ENCODE assay signal across 23 cellular contexts in the genomic region with DNA sequence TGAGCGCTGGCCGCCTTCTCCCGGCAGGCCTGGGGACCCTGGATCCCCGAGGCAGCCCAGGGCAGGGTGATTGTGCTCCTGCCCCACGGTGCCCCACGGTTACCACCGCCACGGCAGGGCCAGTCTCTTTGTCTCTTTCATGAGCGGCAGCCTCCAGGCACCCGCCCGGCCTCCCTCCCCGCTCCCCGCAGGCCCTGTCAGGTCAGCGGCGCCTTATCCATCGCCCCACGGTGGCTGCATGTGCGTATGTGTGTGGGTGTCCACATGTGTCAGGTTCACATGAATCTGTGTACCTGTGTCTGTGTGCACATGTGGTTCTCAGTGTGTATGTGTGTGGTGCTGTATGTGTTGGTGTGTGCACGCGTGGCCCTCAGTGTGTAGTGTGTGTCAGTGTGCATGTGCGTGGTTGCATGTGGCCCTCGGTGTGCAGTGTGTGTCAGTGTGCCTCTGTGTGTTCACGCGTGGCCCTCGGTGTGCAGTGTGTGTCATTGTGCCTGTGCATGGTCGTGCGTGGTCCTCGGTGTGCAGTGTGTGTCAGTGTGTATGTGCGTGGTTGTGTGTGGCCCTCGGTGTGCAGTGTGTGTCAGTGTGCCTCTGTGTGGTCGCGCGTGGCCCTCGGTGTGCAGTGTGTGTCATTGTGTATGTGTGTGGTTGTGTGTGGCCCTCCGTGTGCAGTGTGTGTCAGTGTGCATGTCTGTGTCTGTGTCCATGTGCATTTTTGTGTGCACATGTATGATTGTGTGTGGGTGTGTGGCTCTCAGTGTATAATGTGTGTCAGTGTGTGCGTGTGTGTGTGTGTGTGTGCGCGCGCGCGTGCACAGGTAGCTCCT.
DNase-seq lines count a peak whose midpoint lies in the region; ATAC-seq, FAIRE-seq and TF ChIP-seq lines count a peak whose summit lies in the region.
"Had no signal": no experiment of that assay in that cellular context is flagged by ENCODE, and none has a peak within 500 bp of the region (broad histone marks: within the 10 kb centered on the region; RNA-seq: fewer than 3 reads in every experiment).

No MANE protein-coding gene starts in this region.

- H3K36me3 ChIP-seq in breast epithelium (no peaks in the 10 kb centered on the region), mammary epithelial cell (ENCODE audit: insufficient read depth, low read length) (no peaks in the 10 kb centered on the region), K562 (ENCODE audit: control insufficient read depth, insufficient read depth, low read length) (no peaks in the 10 kb centered on the region), neuronal stem cell (replicated peaks in 1 of 2; ENCODE audit: control insufficient read depth in 2 of 2, insufficient read depth in 2 of 2, low read length in 2 of 2) (no peaks in the 10 kb centered on the region), uterus (no peaks in the 10 kb centered on the region)
- H3K36me3 ChIP-seq: brain microvascular endothelial cell, gastrocnemius medialis, SJSA1 had no signal

- H3K4me3 ChIP-seq in breast epithelium (no peak overlapping the region), mammary epithelial cell (replicated peaks in 1 of 3; ENCODE audit: insufficient read depth in 1 of 3, low read depth in 2 of 3, low read length in 3 of 3) (no peak overlapping the region), K562 (no peak overlapping the region), neuronal stem cell (ENCODE audit: low read length in 2 of 2) (peak overlapping the region in 1 of 2 donors; percentile 66), uterus (no peak overlapping the region)
- H3K4me3 ChIP-seq: gastrocnemius medialis, hepatocyte, psoas muscle, SJSA1 had no signal

- no TSS peak for BruUV-seq in mammary epithelial cell (replicated peaks; lab: Mats Ljungman, UMichigan)
- BruUV-seq in K562 (replicated peaks; lab: Mats Ljungman, UMichigan), result no TSS peak

- CTCF ChIA-PET in mammary epithelial cell (lab: Charles Lee; ENCODE audit: low non-redundant PET), result no interaction called here
- CTCF ChIA-PET in K562 (lab: Yijun Ruan, JAX; ENCODE audit: low intra/inter-chr PET ratio), result no interaction called here

- no peak for ATAC-seq in K562
- ATAC-seq: gastrocnemius medialis; naive thymus-derived CD4-positive, alpha-beta T cell had no signal

- H3K18ac ChIP-seq in neuronal stem cell (ENCODE audit: low read length), result peak overlapping the region; percentile 81

- no peaks in the 10 kb centered on the region for H3K27me3 ChIP-seq in breast epithelium
- H3K27me3 ChIP-seq in mammary epithelial cell (ENCODE audit: insufficient read depth, low read length), result no peaks in the 10 kb centered on the region
- no peaks in the 10 kb centered on the region for H3K27me3 ChIP-seq in K562 (ENCODE audit: control insufficient read depth in 2 of 2, insufficient read depth in 2 of 2, low read length in 2 of 2)
- peaks cover 0 to 1% (median 0%) of the 10 kb centered on the region in 3 experiments for H3K27me3 ChIP-seq in neuronal stem cell (ENCODE audit: control insufficient read depth in 3 of 3, insufficient read depth in 3 of 3, low read depth in 1 of 3, low read length in 3 of 3)
- no peaks in the 10 kb centered on the region for H3K27me3 ChIP-seq in uterus
- H3K27me3 ChIP-seq: brain microvascular endothelial cell, gastrocnemius medialis, hepatocyte, SJSA1 had no signal

- in situ Hi-C loops in mammary epithelial cell (cut with MboI; ENCODE audit: low sequenced_read_pairs in 2 of 2) (no loop called here), K562 (cut with MboI) (no loop called here)

- dilution Hi-C loops in mammary epithelial cell (cut with HindIII; ENCODE audit: low sequenced_read_pairs), result no loop called here

- H4K91ac ChIP-seq in neuronal stem cell (ENCODE audit: low read depth, low read length, poor library complexity), result peak overlapping the region; percentile 43

- peak overlapping the region; percentile 79 for H2BK15ac ChIP-seq in neuronal stem cell (ENCODE audit: low read length)

- peak overlapping the region; percentile 96 for H2BK12ac ChIP-seq in neuronal stem cell (ENCODE audit: low read length)

- peak overlapping the region; percentile 86 for H2AK5ac ChIP-seq in neuronal stem cell (ENCODE audit: low read depth, low read length)

- WGBS in mammary epithelial cell (ENCODE audit: low coverage, missing lambda C conversion rate), result 89% methylated on average over 25 of the region's 41 CpGs
- 87% methylated on average over 37 of the region's 41 CpGs for WGBS in K562 (ENCODE audit: insufficient coverage, low coverage, missing lambda C conversion rate)
- WGBS in neuronal stem cell (ENCODE audit: extremely low coverage in 2 of 2, insufficient read length in 2 of 2, insufficient replicate concordance in 1 of 2), 2 donors, result no CpG with 5 or more reads among the region's 41 CpGs

- H3K27ac ChIP-seq in breast epithelium, result peak overlapping the region; percentile 79 to 81
- no peak overlapping the region for H3K27ac ChIP-seq in mammary epithelial cell (ENCODE audit: insufficient read depth, low read depth, low read length)
- no peak overlapping the region; the same call in 2 of the 3 replicates for H3K27ac ChIP-seq in K562 (ENCODE audit: extremely low read depth, low read depth, low read length)
- H3K27ac ChIP-seq in neuronal stem cell (replicated peaks; ENCODE audit: low read length), result no peak overlapping the region
- no peak overlapping the region for H3K27ac ChIP-seq in uterus
- H3K27ac ChIP-seq: brain microvascular endothelial cell, hepatocyte had no signal

- peak overlapping the region; percentile 56 for H4K8ac ChIP-seq in neuronal stem cell (ENCODE audit: low read depth, low read length)

- TF ChIP-seq CTCF in breast epithelium (IDR thresholded peaks at IDR 0.05) (no peak), mammary epithelial cell (conservative IDR thresholded peaks at IDR 0.05 in 1 of 2, IDR thresholded peaks at IDR 0.05 in 1 of 2; ENCODE audit: extremely low read depth in 1 of 2, insufficient read depth in 1 of 2, low read depth in 1 of 2, low read length in 2 of 2) (no peak), K562 (IDR thresholded peaks at IDR 0.05 in 2 of 3, conservative IDR thresholded peaks at IDR 0.05 in 1 of 3; ENCODE audit: insufficient read depth in 2 of 3, low read depth in 1 of 3, low read length in 3 of 3) (no peak), uterus (IDR thresholded peaks at IDR 0.05) (no peak)

- no peak overlapping the region for H3K9ac ChIP-seq in mammary epithelial cell (ENCODE audit: insufficient read depth, low read length)
- peak overlapping the region in 1 of 2 experiments; percentile 86; a peak in 2 of 4 replicates for H3K9ac ChIP-seq in K562 (ENCODE audit: insufficient read depth in 1 of 2, low read depth in 2 of 2, low read length in 2 of 2)
- H3K9ac ChIP-seq in neuronal stem cell (ENCODE audit: low read depth, low read length, poor library complexity), result peak overlapping the region; percentile 83

- H3K4ac ChIP-seq in neuronal stem cell (ENCODE audit: low read length), result peak overlapping the region; percentile 99

- no peak overlapping the region for H3K4me2 ChIP-seq in mammary epithelial cell (ENCODE audit: insufficient read depth, low read depth, low read length)
- H3K4me2 ChIP-seq in K562 (ENCODE audit: insufficient read depth, low read length), result no peak overlapping the region
- H3K4me2 ChIP-seq in neuronal stem cell (ENCODE audit: insufficient read depth, low read length, poor library complexity, severe bottlenecking), result no peak overlapping the region
- H3K4me2 ChIP-seq: hepatocyte had no signal

- H3K9me3 ChIP-seq in breast epithelium, result no peaks in the 10 kb centered on the region
- no peaks in the 10 kb centered on the region for H3K9me3 ChIP-seq in mammary epithelial cell (replicated peaks; ENCODE audit: insufficient read depth, low read length)
- no peaks in the 10 kb centered on the region for H3K9me3 ChIP-seq in K562 (replicated peaks; ENCODE audit: control insufficient read depth, insufficient read depth, low read depth, low read length)
- H3K9me3 ChIP-seq in neuronal stem cell (replicated peaks in 1 of 2; ENCODE audit: control insufficient read depth in 2 of 2, insufficient read depth in 1 of 2, low read depth in 1 of 2, low read length in 2 of 2), result peaks cover 0 to 2% of the 10 kb centered on the region in 2 donors
- no peaks in the 10 kb centered on the region for H3K9me3 ChIP-seq in uterus
- H3K9me3 ChIP-seq: gastrocnemius medialis, psoas muscle, SJSA1 had no signal

- DNase-seq in breast epithelium (ENCODE audit: low spot score in 2 of 2) (no peak), mammary epithelial cell (no peak), K562 (ENCODE audit: extremely low read depth in 1 of 4, low spot score in 3 of 4) (no peak), neuronal stem cell (ENCODE audit: low spot score) (no peak), urothelium cell line (ENCODE audit: low spot score) (no peak), SKM-1 treated with dmso at 0.1 percent for 144 hours (lab: John Stamatoyannopoulos, UW; ENCODE audit: unreplicated experiment) (no peak), uterus (no peak)
- DNase-seq in activated CD4-positive, alpha-beta T cell treated with anti-CD3 and anti-CD28 coated beads, Interleukin-2, amount 50 U/mL, for 1 hour, result no peak
- DNase-seq: activated B cell treated with CpG ODN at 0.5 μM for 24 hours; activated naive CD4-positive, alpha-beta T cell treated with Interleukin-2 at 50 U/mL for 16 hours; brain microvascular endothelial cell; gastrocnemius medialis; kidney glomerular epithelial cell; naive thymus-derived CD4-positive, alpha-beta T cell; NCI-H1694; NCI-H446 treated with DMSO at 0.1 percent for 48 hours; psoas muscle; RPMI8226; stimulated activated CD4-positive, alpha-beta T cell treated with anti-CD3 and anti-CD28 coated beads, Interleukin-15, amount 100 ng/mL, for 24 hours had no signal

- H3K9me1 ChIP-seq in K562 (ENCODE audit: control insufficient read depth, insufficient read depth, low read length), result no peaks in the 10 kb centered on the region

- peaks cover 22 to 36% of the 10 kb centered on the region in 2 donors for H3K4me1 ChIP-seq in breast epithelium
- peaks cover 40% of the 10 kb centered on the region for H3K4me1 ChIP-seq in mammary epithelial cell (ENCODE audit: insufficient read depth, low read length)
- H3K4me1 ChIP-seq in K562 (replicated peaks in 1 of 2; ENCODE audit: control insufficient read depth in 2 of 2, insufficient read depth in 2 of 2, low read length in 2 of 2), result peaks cover 64 to 99% of the 10 kb centered on the region in 2 experiments
- H3K4me1 ChIP-seq in neuronal stem cell (ENCODE audit: control insufficient read depth in 2 of 2, insufficient read depth in 1 of 2, low read depth in 1 of 2, low read length in 2 of 2), result peaks cover 3 to 11% of the 10 kb centered on the region in 2 donors
- H3K4me1 ChIP-seq in uterus, result no peaks in the 10 kb centered on the region

- peak overlapping the region; percentile 97 for H3K14ac ChIP-seq in neuronal stem cell (ENCODE audit: low read length)

- H3K79me1 ChIP-seq in neuronal stem cell (ENCODE audit: low read depth, low read length), result peaks cover 5% of the 10 kb centered on the region

- H3K79me2 ChIP-seq in mammary epithelial cell (ENCODE audit: insufficient read depth, low read length) (no peaks in the 10 kb centered on the region), K562 (ENCODE audit: control insufficient read depth, insufficient read depth, low read length) (peaks cover 10% of the 10 kb centered on the region; the same call in 1 of the 3 replicates)

- H3K23ac ChIP-seq in neuronal stem cell (ENCODE audit: low read depth, low read length, poor library complexity), result peak overlapping the region; percentile 92

- intact Hi-C loops in breast epithelium (cut with DNase I; ENCODE audit: low total_unique reads), result no loop called here
- intact Hi-C loops in mammary epithelial cell (cut with micrococcal nuclease), result loop anchor here (5.0 kb wide), 1 partner anchor 183 kb away; no protein-coding TSS in a partner anchor
- intact Hi-C loops in K562 (cut with micrococcal nuclease), result no loop called here
- intact Hi-C loops in uterus (cut with DNase I; ENCODE audit: low total_unique reads), result no loop called here

- POLR2A ChIA-PET in K562 (lab: Yijun Ruan, JAX), result no interaction called here

- no peak overlapping the region for H2BK120ac ChIP-seq in neuronal stem cell (ENCODE audit: low read depth, low read length)

- FAIRE-seq in K562 (lab: Jason Lieb, UNC) (no peak), urothelium cell line (lab: Jason Lieb, UNC) (peak; percentile 81)
- FAIRE-seq: A204.1, D721Med had no signal

- H4K20me1 ChIP-seq in mammary epithelial cell (ENCODE audit: insufficient read depth, low read length) (no peaks in the 10 kb centered on the region), K562 (replicated peaks; ENCODE audit: control insufficient read depth, insufficient read depth, low read length) (peaks cover 4% of the 10 kb centered on the region; the same call in 1 of the 2 replicates)

- H2BK5ac ChIP-seq in neuronal stem cell (ENCODE audit: low read length), result no peak overlapping the region

- TF ChIP-seq POLR2A in breast epithelium (IDR thresholded peaks at IDR 0.05) (no peak), K562 (conservative IDR thresholded peaks at IDR 0.05) (no peak), uterus (IDR thresholded peaks at IDR 0.05) (no peak)

- TF ChIP-seq EP300 in K562 (IDR thresholded peaks at IDR 0.05; ENCODE audit: low read length), result no peak

- H2AFZ ChIP-seq in mammary epithelial cell (ENCODE audit: low read depth, low read length), result no peak overlapping the region
- no peak overlapping the region for H2AFZ ChIP-seq in K562 (ENCODE audit: low read depth, low read length)
- H2AFZ ChIP-seq in neuronal stem cell (ENCODE audit: low read length), result no peak overlapping the region
- H2AFZ ChIP-seq: hepatocyte had no signal

- no peak for TF ChIP-seq RAD21 in K562 (CRISPR knock-in tag; conservative IDR thresholded peaks at IDR 0.05 in 1 of 2, IDR thresholded peaks at IDR 0.05 in 1 of 2)

Comparison
In these comparisons a context has a peak if more than half of its experiments do, and no peak if none do; other contexts are left out.
1. H3K27ac ChIP-seq: peak in breast epithelium (2 of 2); none in mammary epithelial cell (single experiment), K562 (single experiment), neuronal stem cell (single experiment) and uterus (0 of 2).